ENCODE assay signal across 3 cellular contexts in the genomic region with DNA sequence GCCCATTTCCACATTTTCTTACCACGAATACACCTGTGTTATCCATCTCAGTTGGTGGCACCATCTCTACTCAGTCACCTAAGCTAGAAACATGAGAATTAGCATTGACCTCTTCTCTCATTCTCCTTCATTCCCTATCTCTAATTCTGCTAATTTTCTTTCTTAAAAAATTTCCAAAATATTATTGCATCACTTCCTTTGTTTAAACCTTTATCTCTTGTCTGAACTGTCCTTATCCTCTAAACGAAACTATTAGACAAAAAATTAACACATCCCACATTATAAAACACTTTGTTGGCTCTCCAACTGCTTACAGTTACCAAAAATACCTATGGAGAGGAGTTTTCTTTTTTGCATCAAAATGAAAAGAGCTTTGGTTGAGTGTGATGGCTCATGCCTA.
TF ChIP-seq lines count a peak whose summit lies in the region.

No MANE protein-coding gene starts in this region.

TF ChIP-seq in IMR-90, 13 proteins besides CTCF, POLR2A, EP300 and RAD21:
- TF ChIP-seq RCOR1 (IDR thresholded peaks at IDR 0.05; ENCODE audit: insufficient replicate concordance, low read length) (no peak), CEBPB (IDR thresholded peaks at IDR 0.05; ENCODE audit: low read depth, low read length) (peak; percentile 29; the same call in 1 of the 2 replicates), RFX5 (IDR thresholded peaks at IDR 0.05; ENCODE audit: low read depth, low read length) (no peak), FOS (IDR thresholded peaks at IDR 0.05; ENCODE audit: low read depth, low read length) (no peak)

TF ChIP-seq in K562, 482 proteins besides CTCF, POLR2A, EP300 and RAD21 (continues in another document):
- TF ChIP-seq, protein P1, sequence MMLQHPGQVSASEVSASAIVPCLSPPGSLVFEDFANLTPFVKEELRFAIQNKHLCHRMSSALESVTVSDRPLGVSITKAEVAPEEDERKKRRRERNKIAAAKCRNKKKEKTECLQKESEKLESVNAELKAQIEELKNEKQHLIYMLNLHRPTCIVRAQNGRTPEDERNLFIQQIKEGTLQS (IDR thresholded peaks at IDR 0.05): peak; percentile 52
- TF ChIP-seq, protein P1 (CRISPR knock-in tag; conservative IDR thresholded peaks at IDR 0.05): no peak
- TF ChIP-seq EP400 (IDR thresholded peaks at IDR 0.05): no peak
- no peak for TF ChIP-seq NR2F6 (CRISPR knock-in tag; IDR thresholded peaks at IDR 0.05)
- TF ChIP-seq ILF3 (IDR thresholded peaks at IDR 0.05; ENCODE audit: borderline replicate concordance): no peak
- no peak for TF ChIP-seq NFYB (IDR thresholded peaks at IDR 0.05; ENCODE audit: extremely low read depth, insufficient read length)
- peak; percentile 38; the same call in 1 of the 2 replicates for TF ChIP-seq CEBPB (tag; IDR thresholded peaks at IDR 0.05)
- TF ChIP-seq CEBPG (CRISPR knock-in tag; IDR thresholded peaks at IDR 0.05): no peak
- peak; percentile 49 to 69 for TF ChIP-seq CEBPG (tag; conservative IDR thresholded peaks at IDR 0.05 in 1 of 2, IDR thresholded peaks at IDR 0.05 in 1 of 2)
- no peak for TF ChIP-seq TGIF2 (CRISPR knock-in tag; IDR thresholded peaks at IDR 0.05)
- no peak for TF ChIP-seq ZNF75A (CRISPR knock-in tag; IDR thresholded peaks at IDR 0.05)
- TF ChIP-seq HNRNPUL1 (IDR thresholded peaks at IDR 0.05; ENCODE audit: low read length): no peak
- no peak for TF ChIP-seq NCOA6 (IDR thresholded peaks at IDR 0.05)
- TF ChIP-seq RBM39 (optimal IDR thresholded peaks at IDR 0.05; ENCODE audit: low read depth, low read length): no peak
- TF ChIP-seq, protein P2, sequence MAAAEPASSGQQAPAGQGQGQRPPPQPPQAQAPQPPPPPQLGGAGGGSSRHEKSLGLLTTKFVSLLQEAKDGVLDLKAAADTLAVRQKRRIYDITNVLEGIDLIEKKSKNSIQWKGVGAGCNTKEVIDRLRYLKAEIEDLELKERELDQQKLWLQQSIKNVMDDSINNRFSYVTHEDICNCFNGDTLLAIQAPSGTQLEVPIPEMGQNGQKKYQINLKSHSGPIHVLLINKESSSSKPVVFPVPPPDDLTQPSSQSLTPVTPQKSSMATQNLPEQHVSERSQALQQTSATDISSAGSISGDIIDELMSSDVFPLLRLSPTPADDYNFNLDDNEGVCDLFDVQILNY (CRISPR knock-in tag; IDR thresholded peaks at IDR 0.05): no peak
- TF ChIP-seq NFE2 (IDR thresholded peaks at IDR 0.05; ENCODE audit: low read depth): no peak
- no peak for TF ChIP-seq MTA3 (IDR thresholded peaks at IDR 0.05; ENCODE audit: borderline replicate concordance)
- no peak for TF ChIP-seq POLR2AphosphoS5 (IDR thresholded peaks at IDR 0.05; ENCODE audit: control insufficient read depth, insufficient read depth, low read depth, low read length)
- no peak for TF ChIP-seq ADNP (tag; IDR thresholded peaks at IDR 0.05)
- TF ChIP-seq ZNF12 (CRISPR knock-in tag; IDR thresholded peaks at IDR 0.05): no peak
- no peak for TF ChIP-seq BDP1 (IDR thresholded peaks at IDR 0.05; ENCODE audit: insufficient read depth, insufficient read length)
- TF ChIP-seq RNF2 (IDR thresholded peaks at IDR 0.05): no peak
- TF ChIP-seq, protein P3, sequence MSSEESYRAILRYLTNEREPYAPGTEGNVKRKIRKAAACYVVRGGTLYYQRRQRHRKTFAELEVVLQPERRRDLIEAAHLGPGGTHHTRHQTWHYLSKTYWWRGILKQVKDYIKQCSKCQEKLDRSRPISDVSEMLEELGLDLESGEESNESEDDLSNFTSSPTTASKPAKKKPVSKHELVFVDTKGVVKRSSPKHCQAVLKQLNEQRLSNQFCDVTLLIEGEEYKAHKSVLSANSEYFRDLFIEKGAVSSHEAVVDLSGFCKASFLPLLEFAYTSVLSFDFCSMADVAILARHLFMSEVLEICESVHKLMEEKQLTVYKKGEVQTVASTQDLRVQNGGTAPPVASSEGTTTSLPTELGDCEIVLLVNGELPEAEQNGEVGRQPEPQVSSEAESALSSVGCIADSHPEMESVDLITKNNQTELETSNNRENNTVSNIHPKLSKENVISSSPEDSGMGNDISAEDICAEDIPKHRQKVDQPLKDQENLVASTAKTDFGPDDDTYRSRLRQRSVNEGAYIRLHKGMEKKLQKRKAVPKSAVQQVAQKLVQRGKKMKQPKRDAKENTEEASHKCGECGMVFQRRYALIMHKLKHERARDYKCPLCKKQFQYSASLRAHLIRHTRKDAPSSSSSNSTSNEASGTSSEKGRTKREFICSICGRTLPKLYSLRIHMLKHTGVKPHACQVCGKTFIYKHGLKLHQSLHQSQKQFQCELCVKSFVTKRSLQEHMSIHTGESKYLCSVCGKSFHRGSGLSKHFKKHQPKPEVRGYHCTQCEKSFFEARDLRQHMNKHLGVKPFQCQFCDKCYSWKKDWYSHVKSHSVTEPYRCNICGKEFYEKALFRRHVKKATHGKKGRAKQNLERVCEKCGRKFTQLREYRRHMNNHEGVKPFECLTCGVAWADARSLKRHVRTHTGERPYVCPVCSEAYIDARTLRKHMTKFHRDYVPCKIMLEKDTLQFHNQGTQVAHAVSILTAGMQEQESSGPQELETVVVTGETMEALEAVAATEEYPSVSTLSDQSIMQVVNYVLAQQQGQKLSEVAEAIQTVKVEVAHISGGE (CRISPR knock-in tag; IDR thresholded peaks at IDR 0.05): no peak
- TF ChIP-seq, protein P4, sequence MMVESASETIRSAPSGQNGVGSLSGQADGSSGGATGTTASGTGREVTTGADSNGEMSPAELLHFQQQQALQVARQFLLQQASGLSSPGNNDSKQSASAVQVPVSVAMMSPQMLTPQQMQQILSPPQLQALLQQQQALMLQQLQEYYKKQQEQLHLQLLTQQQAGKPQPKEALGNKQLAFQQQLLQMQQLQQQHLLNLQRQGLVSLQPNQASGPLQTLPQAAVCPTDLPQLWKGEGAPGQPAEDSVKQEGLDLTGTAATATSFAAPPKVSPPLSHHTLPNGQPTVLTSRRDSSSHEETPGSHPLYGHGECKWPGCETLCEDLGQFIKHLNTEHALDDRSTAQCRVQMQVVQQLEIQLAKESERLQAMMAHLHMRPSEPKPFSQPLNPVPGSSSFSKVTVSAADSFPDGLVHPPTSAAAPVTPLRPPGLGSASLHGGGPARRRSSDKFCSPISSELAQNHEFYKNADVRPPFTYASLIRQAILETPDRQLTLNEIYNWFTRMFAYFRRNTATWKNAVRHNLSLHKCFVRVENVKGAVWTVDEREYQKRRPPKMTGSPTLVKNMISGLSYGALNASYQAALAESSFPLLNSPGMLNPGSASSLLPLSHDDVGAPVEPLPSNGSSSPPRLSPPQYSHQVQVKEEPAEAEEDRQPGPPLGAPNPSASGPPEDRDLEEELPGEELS (CRISPR knock-in tag; IDR thresholded peaks at IDR 0.05; ENCODE audit: borderline replicate concordance): no peak
- TF ChIP-seq CBFB (CRISPR knock-in tag; IDR thresholded peaks at IDR 0.05): no peak
- no peak for TF ChIP-seq TBL1XR1 (IDR thresholded peaks at IDR 0.05; ENCODE audit: low read length in 2 of 2)
- no peak for TF ChIP-seq ZNF140 (CRISPR knock-in tag; IDR thresholded peaks at IDR 0.05)
- TF ChIP-seq RBBP5 (IDR thresholded peaks at IDR 0.05; ENCODE audit: borderline replicate concordance, insufficient read depth, low read length, poor library complexity, severe bottlenecking): no peak

TF ChIP-seq in SK-N-SH, 30 proteins besides CTCF, POLR2A, EP300 and RAD21:
- TF ChIP-seq, protein P5, sequence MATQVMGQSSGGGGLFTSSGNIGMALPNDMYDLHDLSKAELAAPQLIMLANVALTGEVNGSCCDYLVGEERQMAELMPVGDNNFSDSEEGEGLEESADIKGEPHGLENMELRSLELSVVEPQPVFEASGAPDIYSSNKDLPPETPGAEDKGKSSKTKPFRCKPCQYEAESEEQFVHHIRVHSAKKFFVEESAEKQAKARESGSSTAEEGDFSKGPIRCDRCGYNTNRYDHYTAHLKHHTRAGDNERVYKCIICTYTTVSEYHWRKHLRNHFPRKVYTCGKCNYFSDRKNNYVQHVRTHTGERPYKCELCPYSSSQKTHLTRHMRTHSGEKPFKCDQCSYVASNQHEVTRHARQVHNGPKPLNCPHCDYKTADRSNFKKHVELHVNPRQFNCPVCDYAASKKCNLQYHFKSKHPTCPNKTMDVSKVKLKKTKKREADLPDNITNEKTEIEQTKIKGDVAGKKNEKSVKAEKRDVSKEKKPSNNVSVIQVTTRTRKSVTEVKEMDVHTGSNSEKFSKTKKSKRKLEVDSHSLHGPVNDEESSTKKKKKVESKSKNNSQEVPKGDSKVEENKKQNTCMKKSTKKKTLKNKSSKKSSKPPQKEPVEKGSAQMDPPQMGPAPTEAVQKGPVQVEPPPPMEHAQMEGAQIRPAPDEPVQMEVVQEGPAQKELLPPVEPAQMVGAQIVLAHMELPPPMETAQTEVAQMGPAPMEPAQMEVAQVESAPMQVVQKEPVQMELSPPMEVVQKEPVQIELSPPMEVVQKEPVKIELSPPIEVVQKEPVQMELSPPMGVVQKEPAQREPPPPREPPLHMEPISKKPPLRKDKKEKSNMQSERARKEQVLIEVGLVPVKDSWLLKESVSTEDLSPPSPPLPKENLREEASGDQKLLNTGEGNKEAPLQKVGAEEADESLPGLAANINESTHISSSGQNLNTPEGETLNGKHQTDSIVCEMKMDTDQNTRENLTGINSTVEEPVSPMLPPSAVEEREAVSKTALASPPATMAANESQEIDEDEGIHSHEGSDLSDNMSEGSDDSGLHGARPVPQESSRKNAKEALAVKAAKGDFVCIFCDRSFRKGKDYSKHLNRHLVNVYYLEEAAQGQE (IDR thresholded peaks at IDR 0.05; ENCODE audit: low read depth, low read length): no peak
- TF ChIP-seq RCOR1 (IDR thresholded peaks at IDR 0.05; ENCODE audit: low read length) (no peak), NRF1 (IDR thresholded peaks at IDR 0.05; ENCODE audit: low read depth, low read length) (no peak), TCF12 (IDR thresholded peaks at IDR 0.05) (no peak), TEAD4 (IDR thresholded peaks at IDR 0.05; ENCODE audit: borderline replicate concordance, insufficient read depth) (no peak), GABPA (IDR thresholded peaks at IDR 0.05; ENCODE audit: low read depth) (no peak), ELF1 (IDR thresholded peaks at IDR 0.05) (no peak), CHD2 (IDR thresholded peaks at IDR 0.05; ENCODE audit: low read length, partially characterized antibody) (no peak), NFIC (IDR thresholded peaks at IDR 0.05; ENCODE audit: borderline replicate concordance) (no peak), RFX5 (IDR thresholded peaks at IDR 0.05; ENCODE audit: low read length) (no peak)
- TF ChIP-seq, protein P6, sequence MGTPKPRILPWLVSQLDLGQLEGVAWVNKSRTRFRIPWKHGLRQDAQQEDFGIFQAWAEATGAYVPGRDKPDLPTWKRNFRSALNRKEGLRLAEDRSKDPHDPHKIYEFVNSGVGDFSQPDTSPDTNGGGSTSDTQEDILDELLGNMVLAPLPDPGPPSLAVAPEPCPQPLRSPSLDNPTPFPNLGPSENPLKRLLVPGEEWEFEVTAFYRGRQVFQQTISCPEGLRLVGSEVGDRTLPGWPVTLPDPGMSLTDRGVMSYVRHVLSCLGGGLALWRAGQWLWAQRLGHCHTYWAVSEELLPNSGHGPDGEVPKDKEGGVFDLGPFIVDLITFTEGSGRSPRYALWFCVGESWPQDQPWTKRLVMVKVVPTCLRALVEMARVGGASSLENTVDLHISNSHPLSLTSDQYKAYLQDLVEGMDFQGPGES (IDR thresholded peaks at IDR 0.05; ENCODE audit: low read depth, low read length): no peak
- TF ChIP-seq, protein P7, sequence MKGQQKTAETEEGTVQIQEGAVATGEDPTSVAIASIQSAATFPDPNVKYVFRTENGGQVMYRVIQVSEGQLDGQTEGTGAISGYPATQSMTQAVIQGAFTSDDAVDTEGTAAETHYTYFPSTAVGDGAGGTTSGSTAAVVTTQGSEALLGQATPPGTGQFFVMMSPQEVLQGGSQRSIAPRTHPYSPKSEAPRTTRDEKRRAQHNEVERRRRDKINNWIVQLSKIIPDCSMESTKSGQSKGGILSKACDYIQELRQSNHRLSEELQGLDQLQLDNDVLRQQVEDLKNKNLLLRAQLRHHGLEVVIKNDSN (IDR thresholded peaks at IDR 0.05; ENCODE audit: borderline replicate concordance, low read depth): no peak
- TF ChIP-seq, protein P8, sequence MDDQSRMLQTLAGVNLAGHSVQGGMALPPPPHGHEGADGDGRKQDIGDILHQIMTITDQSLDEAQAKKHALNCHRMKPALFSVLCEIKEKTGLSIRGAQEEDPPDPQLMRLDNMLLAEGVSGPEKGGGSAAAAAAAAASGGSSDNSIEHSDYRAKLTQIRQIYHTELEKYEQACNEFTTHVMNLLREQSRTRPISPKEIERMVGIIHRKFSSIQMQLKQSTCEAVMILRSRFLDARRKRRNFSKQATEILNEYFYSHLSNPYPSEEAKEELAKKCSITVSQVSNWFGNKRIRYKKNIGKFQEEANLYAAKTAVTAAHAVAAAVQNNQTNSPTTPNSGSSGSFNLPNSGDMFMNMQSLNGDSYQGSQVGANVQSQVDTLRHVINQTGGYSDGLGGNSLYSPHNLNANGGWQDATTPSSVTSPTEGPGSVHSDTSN (IDR thresholded peaks at IDR 0.05): no peak
- TF ChIP-seq, protein P9, sequence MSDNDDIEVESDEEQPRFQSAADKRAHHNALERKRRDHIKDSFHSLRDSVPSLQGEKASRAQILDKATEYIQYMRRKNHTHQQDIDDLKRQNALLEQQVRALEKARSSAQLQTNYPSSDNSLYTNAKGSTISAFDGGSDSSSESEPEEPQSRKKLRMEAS (IDR thresholded peaks at IDR 0.05; ENCODE audit: low read depth): no peak
